Comparison of ENCODE assay signal across 8 cellular contexts in genomic region chr19:44164673-44165512, GRCh38. TPM values are rescaled to one million over a fixed set of nuclear protein-coding genes. Genes with fewer than 3 reads are reported as not detected.
DNase-seq lines count a peak whose midpoint lies in the region; ATAC-seq and TF ChIP-seq lines count a peak whose summit lies in the region.

Gene ZNF226, plus strand, starts transcription at chr19:44165100. Its CDS starts 4,981 bp downstream, at chr19:44170081.

- H3K9me2 ChIP-seq in DOHH2 (replicated peaks; ENCODE audit: control insufficient read depth, low read length) (no peaks in the 10 kb centered on the region), GM23248 (ENCODE audit: insufficient read depth) (no peaks in the 10 kb centered on the region)

- WGBS in GM23248 (ENCODE audit: low coverage in 1 of 2, low lambda C conversion rate in 2 of 2, missing lambda C conversion rate in 2 of 2), 2 experiments: 1% methylated on average over 32 of the region's 32 CpGs

- peak within 1 kb of the TSS; percentile 71 for H3K4me3 ChIP-seq in DOHH2 (ENCODE audit: low read length)
- peak within 1 kb of the TSS; percentile 87 for H3K4me3 ChIP-seq in GM23248
- peak within 1 kb of the TSS; percentile 59 for H3K4me3 ChIP-seq in RWPE2 (ENCODE audit: severe bottlenecking)

- peaks cover 91% of the 10 kb centered on the region for H3K9me3 Mint-ChIP-seq in nephron progenitor cell
- peaks cover 34 to 36% of the 10 kb centered on the region in 2 donors for H3K9me3 Mint-ChIP-seq in stimulated activated naive CD8-positive, alpha-beta T cell treated with anti-CD3 and anti-CD28 coated beads, Interleukin-15, amount 100 ng/mL, for 72 hours

- peak; percentile 99 for ATAC-seq in RWPE2 (ENCODE audit: low read depth)
- peak; percentile 89 for ATAC-seq in stimulated activated naive CD8-positive, alpha-beta T cell treated with anti-CD3 and anti-CD28 coated beads, Interleukin-15, amount 100 ng/mL, for 72 hours

- peaks cover 50% of the 10 kb centered on the region for H3K36me3 Mint-ChIP-seq in nephron progenitor cell (ENCODE audit: low read depth)

- peak; percentile 99 for DNase-seq in GM23248
- DNase-seq in LoVo (ENCODE audit: low spot score): peak; percentile 95
- peak; percentile 91 for DNase-seq in RWPE2 (ENCODE audit: low spot score)
- peak; percentile 76 for DNase-seq in activated effector memory CD4-positive, alpha-beta T cell treated with Interleukin-2 at 50 U/mL for 16 hours
- DNase-seq in fibroblast of the conjunctiva (ENCODE audit: low read depth): peak; percentile 98
- DNase-seq in nephron progenitor cell: peak; percentile 78
- peak; percentile 66 to 81 for DNase-seq in stimulated activated naive CD8-positive, alpha-beta T cell treated with anti-CD3 and anti-CD28 coated beads, Interleukin-15, amount 100 ng/mL, for 72 hours

- TF ChIP-seq CTCF in DOHH2 (IDR thresholded peaks at IDR 0.05; ENCODE audit: low read depth, low read length, poor library complexity, severe bottlenecking): no peak
- no peak for TF ChIP-seq CTCF in RWPE2 (IDR thresholded peaks at IDR 0.05; ENCODE audit: poor library complexity, severe bottlenecking)
- TF ChIP-seq CTCF in nephron progenitor cell (IDR thresholded peaks at IDR 0.05): no peak

- peak within 1 kb of the TSS; percentile 100 for H3K4me3 Mint-ChIP-seq in nephron progenitor cell
- peak within 1 kb of the TSS; percentile 97 for H3K4me3 Mint-ChIP-seq in stimulated activated naive CD8-positive, alpha-beta T cell treated with anti-CD3 and anti-CD28 coated beads, Interleukin-15, amount 100 ng/mL, for 72 hours

- H3K4me1 ChIP-seq in DOHH2 (ENCODE audit: control insufficient read depth, low read length) (peaks cover 14% of the 10 kb centered on the region), GM23248 (ENCODE audit: insufficient read depth) (peaks cover 4% of the 10 kb centered on the region; the same call in 1 of the 2 replicates), RWPE2 (ENCODE audit: insufficient read depth, poor library complexity, severe bottlenecking) (peaks cover 6% of the 10 kb centered on the region)

- H4K20me1 ChIP-seq in DOHH2 (ENCODE audit: control insufficient read depth, insufficient read depth, low read depth, low read length) (no peaks in the 10 kb centered on the region), GM23248 (ENCODE audit: insufficient read depth) (no peaks in the 10 kb centered on the region)

- H3K4me2 ChIP-seq in DOHH2 (ENCODE audit: low read length) (peak within 1 kb of the TSS; percentile 65), GM23248 (ENCODE audit: unreplicated experiment) (peak within 1 kb of the TSS; percentile 84)

- H3K27ac Mint-ChIP-seq in nephron progenitor cell: peak within 1 kb of the TSS; percentile 99
- peak within 1 kb of the TSS; percentile 96 to 97 for H3K27ac Mint-ChIP-seq in stimulated activated naive CD8-positive, alpha-beta T cell treated with anti-CD3 and anti-CD28 coated beads, Interleukin-15, amount 100 ng/mL, for 72 hours

- H3K27me3 Mint-ChIP-seq in nephron progenitor cell (ENCODE audit: low read depth, poor library complexity): peaks cover 13% of the 10 kb centered on the region
- no peaks in the 10 kb centered on the region for H3K27me3 Mint-ChIP-seq in stimulated activated naive CD8-positive, alpha-beta T cell treated with anti-CD3 and anti-CD28 coated beads, Interleukin-15, amount 100 ng/mL, for 72 hours

- peak within 1 kb of the TSS; percentile 91 for H3K9ac ChIP-seq in GM23248

- H3K27me3 ChIP-seq in DOHH2 (ENCODE audit: control insufficient read depth, low read length) (no peaks in the 10 kb centered on the region), GM23248 (replicated peaks; ENCODE audit: insufficient read depth) (no peaks in the 10 kb centered on the region), RWPE2 (ENCODE audit: insufficient read depth, poor library complexity, severe bottlenecking) (no peaks in the 10 kb centered on the region)

- in situ Hi-C loops in GM23248 (cut with MboI): no loop called here

- H3K27ac ChIP-seq in DOHH2 (ENCODE audit: low read depth, low read length) (peak within 1 kb of the TSS; percentile 4; the same call in 1 of the 2 replicates), GM23248 (peak within 1 kb of the TSS; percentile 89), RWPE2 (ENCODE audit: poor library complexity, severe bottlenecking) (peak within 1 kb of the TSS; percentile 49)

- H2AFZ ChIP-seq in GM23248: peak within 1 kb of the TSS; percentile 93

- H3F3A ChIP-seq in DOHH2 (ENCODE audit: control insufficient read depth, insufficient read depth): no peaks in the 10 kb centered on the region
- peaks cover 14% of the 10 kb centered on the region; the same call in 1 of the 2 replicates for H3F3A ChIP-seq in GM23248 (ENCODE audit: insufficient read depth)

- H3K79me2 ChIP-seq in DOHH2 (ENCODE audit: control insufficient read depth, low read length) (no peaks in the 10 kb centered on the region), GM23248 (ENCODE audit: insufficient read depth) (peaks cover 48% of the 10 kb centered on the region)

- H3K9me3 ChIP-seq in DOHH2 (ENCODE audit: control insufficient read depth, insufficient read depth, low read length) (peaks cover 34% of the 10 kb centered on the region), GM23248 (ENCODE audit: low read depth) (no peaks in the 10 kb centered on the region), RWPE2 (ENCODE audit: severe bottlenecking) (no peaks in the 10 kb centered on the region)

- peaks cover 36% of the 10 kb centered on the region for H3K36me3 ChIP-seq in DOHH2 (ENCODE audit: control insufficient read depth, low read length)
- H3K36me3 ChIP-seq in GM23248 (ENCODE audit: low read depth): peaks cover 12% of the 10 kb centered on the region; the same call in 1 of the 2 replicates
- H3K36me3 ChIP-seq in RWPE2 (ENCODE audit: low read depth): peaks cover 40% of the 10 kb centered on the region

- peaks cover 23% of the 10 kb centered on the region for H3K4me1 Mint-ChIP-seq in nephron progenitor cell
- H3K4me1 Mint-ChIP-seq in stimulated activated naive CD8-positive, alpha-beta T cell treated with anti-CD3 and anti-CD28 coated beads, Interleukin-15, amount 100 ng/mL, for 72 hours: peaks cover 28% of the 10 kb centered on the region

RNA-seq across cellular contexts. Expression of gene ZNF226, which starts in this region (rescaled TPM):
- 20.1 and 32.5 TPM in 2 replicates for total RNA-seq in GM23248 (2014; rRNA removed; shearing (Covaris generic))
- polyA plus RNA-seq in GM23248 (2016; fragmentation: Nextera tagmentation; extraction: Ambion mirVana): 27.1 and 30.3 TPM in 2 replicates

Comparison
In these comparisons a context has a peak if more than half of its experiments do, and no peak if none do; other contexts are left out.
1. Peak in every context shown above with its lines: DNase-seq, ATAC-seq, H3K4me3 ChIP-seq and H3K27ac ChIP-seq.
2. H3K27ac ChIP-seq: peak in every context shown above with its lines; median percentile 89 in GM23248; 49 in RWPE2; 4 in DOHH2.